1 cellular context compared by ENCODE assay signal in genomic region chr2:172448544-172449267, GRCh38.
TF ChIP-seq lines count a peak whose summit lies in the region.

No MANE protein-coding gene starts in this region.

TF ChIP-seq in H1, 55 proteins besides CTCF, POLR2A, EP300 and RAD21:
- TF ChIP-seq MAX (IDR thresholded peaks at IDR 0.05) (0 out of 2 replicates have a peak, but pooled peaks have one; percentile 24), YY1 (IDR thresholded peaks at IDR 0.05; ENCODE audit: low read depth, low read length) (no peak), E2F6 (IDR thresholded peaks at IDR 0.05) (peak; percentile 40; the same call in 1 of the 2 replicates)
